Comparison of ENCODE assay signal across 17 cellular contexts in genomic region chr15:36332896-36333295, GRCh38.
DNase-seq lines count a peak whose midpoint lies in the region; ATAC-seq and TF ChIP-seq lines count a peak whose summit lies in the region.
"Had no signal": no experiment of that assay in that cellular context is flagged by ENCODE, and none has a peak within 500 bp of the region (broad histone marks: within the 10 kb centered on the region; RNA-seq: fewer than 3 reads in every experiment).

No MANE protein-coding gene starts in this region.

- H2BK120ac ChIP-seq in mesenchymal stem cell (ENCODE audit: low read depth, low read length) = peak overlapping the region; percentile 64

- H3K9me3 ChIP-seq in HEK293 (ENCODE audit: control insufficient read depth, insufficient read depth, low read depth, low read length) (no peaks in the 10 kb centered on the region), SK-N-MC (ENCODE audit: low read depth, low read length) (no peaks in the 10 kb centered on the region), mesenchymal stem cell (ENCODE audit: control insufficient read depth, low read length) (no peaks in the 10 kb centered on the region), HAP-1 (no peaks in the 10 kb centered on the region), PC-3 (ENCODE audit: low read length) (no peaks in the 10 kb centered on the region)

- H3K9me2 ChIP-seq in PC-3 (replicated peaks; ENCODE audit: low read length) = no peaks in the 10 kb centered on the region

- no peaks in the 10 kb centered on the region for H3K79me2 ChIP-seq in PC-3 (ENCODE audit: low read length)

- 100% methylated on average over 2 of the region's 2 CpGs for WGBS in mesenchymal stem cell

- no peak overlapping the region for H3K23ac ChIP-seq in mesenchymal stem cell (ENCODE audit: low read length in 2 of 2)

- CTCF ChIA-PET in HEK293 (lab: Yijun Ruan, JAX) (interaction anchor here (0.8 kb wide), 1 partner anchor 1039 kb away, joined by 3 read pairs; no protein-coding TSS in a partner anchor), PC-3 (lab: Charles Lee) (no interaction called here)

- no peaks in the 10 kb centered on the region for H3K27me3 ChIP-seq in mesenchymal stem cell (ENCODE audit: control insufficient read depth in 1 of 2, insufficient read depth in 1 of 2, low read length in 2 of 2)
- H3K27me3 ChIP-seq in HAP-1 (ENCODE audit: low read depth) = no peaks in the 10 kb centered on the region
- no peaks in the 10 kb centered on the region for H3K27me3 ChIP-seq in PC-3 (ENCODE audit: low read length)
- H3K27me3 ChIP-seq: BLaER1 treated with 17β-estradiol and CSF1 and Interleukin-3, amounts not matched to agents 10 nM and 100 nM had no signal

- peak overlapping the region; percentile 23 to 94 for H2BK12ac ChIP-seq in mesenchymal stem cell (ENCODE audit: low read length in 2 of 2)

- ATAC-seq in PC-3 = no peak
- ATAC-seq: CD8-positive, alpha-beta T cell; GM12878; K562 had no signal

- H2AFZ ChIP-seq in mesenchymal stem cell (ENCODE audit: low read depth, low read length) (no peak overlapping the region), PC-3 (ENCODE audit: low read length) (no peak overlapping the region)

- POLR2A ChIA-PET in HEK293 (lab: Yijun Ruan, JAX) = no interaction called here
- POLR2A ChIA-PET in PC-3 (lab: Charles Lee; ENCODE audit: unreplicated experiment) = no interaction called here

- peak overlapping the region; percentile 31 for H2AK5ac ChIP-seq in mesenchymal stem cell (ENCODE audit: low read length, severe bottlenecking)

- H4K91ac ChIP-seq in mesenchymal stem cell (ENCODE audit: low read length) = peak overlapping the region; percentile 64

- H3K4ac ChIP-seq in mesenchymal stem cell (ENCODE audit: low read depth in 1 of 2, low read length in 2 of 2) = peak overlapping the region; percentile 47 to 69

- intact Hi-C loops in PC-3 (cut with micrococcal nuclease) = loop anchor here (10.0 kb wide), 1 partner anchor 578 kb away; no protein-coding TSS in a partner anchor

- H3K14ac ChIP-seq in mesenchymal stem cell (ENCODE audit: low read length in 2 of 2) = no peak overlapping the region

- no peaks in the 10 kb centered on the region for H3K4me1 ChIP-seq in HEK293 (ENCODE audit: control insufficient read depth, insufficient read depth, low read length)
- no peaks in the 10 kb centered on the region for H3K4me1 ChIP-seq in mesenchymal stem cell (ENCODE audit: control insufficient read depth, insufficient read depth, low read depth, low read length)
- peaks cover 6% of the 10 kb centered on the region for H3K4me1 ChIP-seq in HAP-1
- peaks cover 34% of the 10 kb centered on the region for H3K4me1 ChIP-seq in PC-3 (ENCODE audit: insufficient read depth, low read length)
- H3K4me1 ChIP-seq: BLaER1 treated with 17β-estradiol and CSF1 and Interleukin-3, amounts not matched to agents 10 nM and 100 nM had no signal

- in situ Hi-C loops in HAP-1 (cut with MboI; ENCODE audit: low sequenced_read_pairs) = no loop called here

- no TSS peak for BruUV-seq in PC-3 (replicated peaks; lab: Mats Ljungman, UMichigan)

- DNase-seq in SK-N-MC (ENCODE audit: low read depth, low spot score) (no peak), mesenchymal stem cell (no peak), HAP-1 (ENCODE audit: low spot score in 2 of 2) (no peak), GM03348 (ENCODE audit: low spot score) (no peak), PC-3 (no peak), activated gamma-delta T cell treated with Interleukin-2 at 50 U/mL for 16 hours (no peak)
- DNase-seq: 8988T; Calu3; CD8-positive, alpha-beta T cell; DMS79 treated with DMSO at 0.1 percent for 48 hours; GF-D8; H9 had no signal

- no peaks in the 10 kb centered on the region for H3K79me1 ChIP-seq in mesenchymal stem cell (replicated peaks; ENCODE audit: low read length, poor library complexity, severe bottlenecking)

- H3K4me3 ChIP-seq in HEK293 (ENCODE audit: low read depth, low read length) = no peak overlapping the region
- no peak overlapping the region for H3K4me3 ChIP-seq in SK-N-MC
- no peak overlapping the region for H3K4me3 ChIP-seq in mesenchymal stem cell (ENCODE audit: insufficient read depth in 1 of 2, low read depth in 1 of 2, low read length in 2 of 2)
- no peak overlapping the region for H3K4me3 ChIP-seq in HAP-1
- no peak overlapping the region for H3K4me3 ChIP-seq in PC-3 (ENCODE audit: low read length)
- H3K4me3 ChIP-seq: BLaER1 treated with 17β-estradiol and CSF1 and Interleukin-3, amounts not matched to agents 10 nM and 100 nM; GM12878; K562 had no signal

- peak overlapping the region; percentile 45 to 71 for H3K18ac ChIP-seq in mesenchymal stem cell (ENCODE audit: low read depth in 1 of 2, low read length in 2 of 2)

- no peak overlapping the region for H2BK5ac ChIP-seq in mesenchymal stem cell (ENCODE audit: low read depth, low read length, poor library complexity, severe bottlenecking)

- H3K27ac ChIP-seq in HEK293 (ENCODE audit: extremely low read depth, low read depth, low read length) = no peak overlapping the region
- peak overlapping the region; percentile 90; the same call in 1 of the 2 replicates for H3K27ac ChIP-seq in SK-N-MC
- no peak overlapping the region for H3K27ac ChIP-seq in mesenchymal stem cell (ENCODE audit: low read length, poor library complexity, severe bottlenecking)
- H3K27ac ChIP-seq in PC-3 (ENCODE audit: low read length) = no peak overlapping the region
- H3K27ac ChIP-seq: BLaER1 treated with 17β-estradiol and CSF1 and Interleukin-3, amounts not matched to agents 10 nM and 100 nM; HL-60 had no signal

- peak overlapping the region; percentile 14 for H4K8ac ChIP-seq in mesenchymal stem cell (ENCODE audit: low read length)

- TF ChIP-seq CTCF in HEK293 (tag by site-specific recombination; IDR thresholded peaks at IDR 0.05) = no peak
- no peak for TF ChIP-seq CTCF in PC-3 (conservative IDR thresholded peaks at IDR 0.05; ENCODE audit: low read depth, low read length)

- no peaks in the 10 kb centered on the region for H4K20me1 ChIP-seq in PC-3 (ENCODE audit: low read length)
- H4K20me1 ChIP-seq: BLaER1 treated with 17β-estradiol and CSF1 and Interleukin-3, amounts not matched to agents 10 nM and 100 nM had no signal

- peaks cover 14% of the 10 kb centered on the region for H3F3A ChIP-seq in PC-3 (ENCODE audit: low read length, unreplicated experiment)

- H3K36me3 ChIP-seq in HEK293 (ENCODE audit: control insufficient read depth in 2 of 2, insufficient read depth in 1 of 2, low read length in 2 of 2) (no peaks in the 10 kb centered on the region), SK-N-MC (ENCODE audit: insufficient read depth, low read length) (no peaks in the 10 kb centered on the region), mesenchymal stem cell (ENCODE audit: control insufficient read depth in 1 of 2, insufficient read depth in 2 of 2, low read depth in 1 of 2, low read length in 2 of 2) (no peaks in the 10 kb centered on the region), HAP-1 (replicated peaks) (no peaks in the 10 kb centered on the region), PC-3 (ENCODE audit: low read depth, low read length) (no peaks in the 10 kb centered on the region)
- H3K36me3 ChIP-seq: BLaER1 treated with 17β-estradiol and CSF1 and Interleukin-3, amounts not matched to agents 10 nM and 100 nM had no signal

- H3K9ac ChIP-seq in SK-N-MC (ENCODE audit: insufficient read length) = no peak overlapping the region
- no peak overlapping the region for H3K9ac ChIP-seq in mesenchymal stem cell (ENCODE audit: low read length)
- no peak overlapping the region for H3K9ac ChIP-seq in PC-3 (ENCODE audit: low read length)
- H3K9ac ChIP-seq: BLaER1 treated with 17β-estradiol and CSF1 and Interleukin-3, amounts not matched to agents 10 nM and 100 nM had no signal

- no peak overlapping the region for H2BK15ac ChIP-seq in mesenchymal stem cell (ENCODE audit: low read depth, poor library complexity, severe bottlenecking)

- H3K4me2 ChIP-seq in mesenchymal stem cell (ENCODE audit: low read length, poor library complexity, severe bottlenecking) (no peak overlapping the region), PC-3 (ENCODE audit: low read length) (no peak overlapping the region)
- H3K4me2 ChIP-seq: BLaER1 treated with 17β-estradiol and CSF1 and Interleukin-3, amounts not matched to agents 10 nM and 100 nM had no signal

TF ChIP-seq in HEK293, 187 proteins besides CTCF, POLR2A, EP300 and RAD21:
- TF ChIP-seq ZNF549 (tag by site-specific recombination; IDR thresholded peaks at IDR 0.05) (peak; percentile 61; the same call in 1 of the 2 replicates), ZBTB20 (tag by site-specific recombination; IDR thresholded peaks at IDR 0.05) (no peak), ZNF610 (tag by site-specific recombination; IDR thresholded peaks at IDR 0.05; ENCODE audit: borderline replicate concordance) (peak; percentile 99)
TF ChIP-seq in HEK293: peak in this region for 2.
